25 cellular contexts compared by ENCODE assay signal in genomic region chr21:33797565-33797964, GRCh38.
"Had no signal": no experiment of that assay in that cellular context is flagged by ENCODE, and none has a peak within 500 bp of the region (broad histone marks: within the 10 kb centered on the region; RNA-seq: fewer than 3 reads in every experiment).

No MANE protein-coding gene starts in this region.

- ATAC-seq: activated CD8-positive, alpha-beta T cell treated with anti-CD3 and anti-CD28 coated beads for 36 hours; activated naive CD4-positive, alpha-beta T cell treated with anti-CD3 and anti-CD28 coated beads, Interleukin-2, amount 50 U/mL, for 72 hours; activated T-cell treated with anti-CD3 and anti-CD28 coated beads, Interleukin-2, amount 50 U/mL, for 4 hours; activated T-helper 17 cell treated with anti-CD3 and anti-CD28 coated beads, Interleukin-2, amount 50 U/mL, for 72 hours; body of pancreas; effector memory CD8-positive, alpha-beta T cell; foreskin keratinocyte; WTC11 had no signal

- H3K9me3 ChIP-seq: body of pancreas, esophagus muscularis mucosa had no signal

- H3K4me1 ChIP-seq: body of pancreas had no signal

- DNase-seq: activated CD4-positive, alpha-beta T cell treated with anti-CD3 and anti-CD28 coated beads for 48 hours; activated CD4-positive, alpha-beta T cell treated with anti-CD3 and anti-CD28 coated beads, Interleukin-2, amount 50 U/mL, for 1 hour; activated CD4-positive, alpha-beta T cell treated with anti-CD3 and anti-CD28 coated beads, Interleukin-2, amount 50 U/mL, for 48 hours; activated CD8-positive, alpha-beta memory T cell treated with anti-CD3 and anti-CD28 coated beads for 24 hours; activated CD8-positive, alpha-beta T cell treated with anti-CD3 and anti-CD28 coated beads for 36 hours; activated effector memory CD4-positive, alpha-beta T cell treated with Interleukin-2 at 50 U/mL for 16 hours; activated naive CD4-positive, alpha-beta T cell treated with anti-CD3 and anti-CD28 coated beads for 36 hours; activated naive CD8-positive, alpha-beta T cell treated with anti-CD3 and anti-CD28 coated beads, Interleukin-2, amount 10 ng/mL, durations not matched to agents 7 days and 5 days; activated T-cell treated with anti-CD3 and anti-CD28 coated beads, Interleukin-2, amount 50 U/mL, for 4 hours; amniotic stem cell; anterior cingulate cortex; body of pancreas; caudate nucleus; cortex of kidney; dermis blood vessel endothelial cell; effector CD4-positive, alpha-beta T cell; effector memory CD8-positive, alpha-beta T cell; erythroblast; foreskin keratinocyte; T-helper 2 cell had no signal

- FAIRE-seq: colon had no signal

- H3K27ac ChIP-seq: body of pancreas, esophagus muscularis mucosa, foreskin keratinocyte had no signal

- H3K4me3 ChIP-seq: body of pancreas, esophagus muscularis mucosa had no signal

- H3K27me3 ChIP-seq: body of pancreas, esophagus muscularis mucosa, foreskin keratinocyte had no signal
